ENCODE assay signal across 7 cellular contexts in the genomic region with DNA sequence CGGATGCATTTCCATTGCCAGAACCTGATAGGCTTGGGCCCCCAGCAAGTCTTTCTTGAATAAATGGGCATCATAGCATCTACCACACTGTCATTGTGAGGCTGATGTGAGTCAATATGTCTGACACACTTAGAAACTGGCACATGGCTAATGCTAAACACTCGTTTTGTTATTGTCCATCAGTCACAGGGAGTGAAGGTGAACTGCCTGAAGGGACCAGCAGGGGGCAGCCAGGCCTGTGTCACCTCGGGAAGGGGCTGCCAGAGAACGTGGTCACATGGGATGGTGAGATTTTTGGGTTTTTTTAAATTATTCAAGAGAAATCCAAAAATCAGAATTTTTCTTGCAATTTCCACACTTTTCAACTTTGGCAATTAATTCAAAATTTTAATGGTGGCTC. TPM values are rescaled to one million over a fixed set of nuclear protein-coding genes. Genes with fewer than 3 reads are reported as not detected.
A peak's percentile ranks its signal among the peaks of the same experiment; 100 is the strongest.
DNase-seq lines count a peak whose midpoint lies in the region; TF ChIP-seq lines count a peak whose summit lies in the region.

No MANE protein-coding gene starts in this region.

- H2BK5ac ChIP-seq in neuronal stem cell (ENCODE audit: low read length) = no peak overlapping the region

- H3K9me3 ChIP-seq in neuronal stem cell (replicated peaks in 1 of 2; ENCODE audit: control insufficient read depth in 2 of 2, insufficient read depth in 1 of 2, low read depth in 1 of 2, low read length in 2 of 2) = peaks cover 0 to 2% of the 10 kb centered on the region in 2 donors

- TF ChIP-seq CTCF in GM12865 (IDR thresholded peaks at IDR 0.05; ENCODE audit: insufficient read depth, low read depth, low read length, missing control alignments) = peak; percentile 72
- peak; percentile 24 for TF ChIP-seq CTCF in cardiac fibroblast (IDR thresholded peaks at IDR 0.05; ENCODE audit: low read depth, low read length)

- no peaks in the 10 kb centered on the region for H3K79me1 ChIP-seq in neuronal stem cell (ENCODE audit: low read depth, low read length)

- no peaks in the 10 kb centered on the region for H3K36me3 ChIP-seq in neuronal stem cell (replicated peaks in 1 of 2; ENCODE audit: control insufficient read depth in 2 of 2, insufficient read depth in 2 of 2, low read length in 2 of 2)

- no peak overlapping the region for H3K18ac ChIP-seq in neuronal stem cell (ENCODE audit: low read length)

- H3K9ac ChIP-seq in neuronal stem cell (ENCODE audit: low read depth, low read length, poor library complexity) = no peak overlapping the region

- peaks cover 0 to 18% of the 10 kb centered on the region in 2 donors for H3K4me1 ChIP-seq in neuronal stem cell (ENCODE audit: control insufficient read depth in 2 of 2, insufficient read depth in 1 of 2, low read depth in 1 of 2, low read length in 2 of 2)

- no peak overlapping the region for H3K14ac ChIP-seq in neuronal stem cell (ENCODE audit: low read length)

- no peak overlapping the region for H2BK120ac ChIP-seq in neuronal stem cell (ENCODE audit: low read depth, low read length)

- no CpG with 5 or more reads among the region's 4 CpGs for WGBS in neuronal stem cell (ENCODE audit: extremely low coverage in 2 of 2, insufficient read length in 2 of 2, insufficient replicate concordance in 1 of 2), 2 donors

- no peak overlapping the region for H2AK5ac ChIP-seq in neuronal stem cell (ENCODE audit: low read depth, low read length)

- no peak overlapping the region for H3K4me3 ChIP-seq in GM12865 (ENCODE audit: low read depth, low read length)
- H3K4me3 ChIP-seq in cardiac fibroblast (replicated peaks in 1 of 2; ENCODE audit: low read depth in 2 of 2, low read length in 2 of 2) = no peak overlapping the region
- no peak overlapping the region for H3K4me3 ChIP-seq in neuronal stem cell (ENCODE audit: low read length in 2 of 2)

- DNase-seq in GM12865 (ENCODE audit: low read depth) = peak; percentile 40
- peak; percentile 36 for DNase-seq in HuH-7 (ENCODE audit: low spot score)
- peak in 1 of 2 donors; percentile 29 for DNase-seq in cardiac fibroblast (ENCODE audit: low read depth in 2 of 2)
- DNase-seq in midbrain (lab: John Stamatoyannopoulos, UW) = peak; percentile 32
- DNase-seq in neuronal stem cell (ENCODE audit: low spot score) = no peak
- DNase-seq in activated CD8-positive, alpha-beta memory T cell treated with anti-CD3 and anti-CD28 coated beads for 24 hours = no peak
- DNase-seq in NCI-H1092 treated with DMSO at 0.1 percent for 48 hours (lab: John Stamatoyannopoulos, UW) = no peak

- no peak overlapping the region for H3K4ac ChIP-seq in neuronal stem cell (ENCODE audit: low read length)

- H3K27ac ChIP-seq in neuronal stem cell (replicated peaks; ENCODE audit: low read length) = no peak overlapping the region

- no peak overlapping the region for H2AFZ ChIP-seq in neuronal stem cell (ENCODE audit: low read length)

- H3K27me3 ChIP-seq in neuronal stem cell (ENCODE audit: control insufficient read depth in 3 of 3, insufficient read depth in 3 of 3, low read depth in 1 of 3, low read length in 3 of 3) = no peaks in the 10 kb centered on the region

- no peak overlapping the region for H2BK12ac ChIP-seq in neuronal stem cell (ENCODE audit: low read length)

- H3K23ac ChIP-seq in neuronal stem cell (ENCODE audit: low read depth, low read length, poor library complexity) = no peak overlapping the region

- no peak overlapping the region for H2BK15ac ChIP-seq in neuronal stem cell (ENCODE audit: low read length)

- no peak overlapping the region for H4K8ac ChIP-seq in neuronal stem cell (ENCODE audit: low read depth, low read length)

- H3K4me2 ChIP-seq in neuronal stem cell (ENCODE audit: insufficient read depth, low read length, poor library complexity, severe bottlenecking) = no peak overlapping the region

- no peak overlapping the region for H4K91ac ChIP-seq in neuronal stem cell (ENCODE audit: low read depth, low read length, poor library complexity)

RNA-seq across cellular contexts. Expression of a gene that starts 0.8 kb away (rescaled TPM):
- 0.10 TPM for polyA plus RNA-seq in neuronal stem cell (2013, experiment 1 of 2)
- 0.10 TPM for polyA plus RNA-seq in neuronal stem cell (2013, experiment 2 of 2)

Comparison
In these comparisons a context has a peak if more than half of its experiments do, and no peak if none do; other contexts are left out.
1. DNase-seq: peak in GM12865 (single experiment), HuH-7 (single experiment) and midbrain (single experiment); none in neuronal stem cell (single experiment), activated CD8-positive, alpha-beta memory T cell treated with anti-CD3 and anti-CD28 coated beads for 24 hours (single experiment) and NCI-H1092 treated with DMSO at 0.1 percent for 48 hours (single experiment).